Comparison of ENCODE assay signal across 8 cellular contexts in genomic region chr1:234676103-234676594, GRCh38.
A peak's percentile ranks its signal among the peaks of the same experiment; 100 is the strongest.
DNase-seq lines count a peak whose midpoint lies in the region; ATAC-seq and FAIRE-seq lines count a peak whose summit lies in the region.

No MANE protein-coding gene starts in this region.

- ATAC-seq in HG02571 (IDR thresholded peaks at IDR 0.05; ENCODE audit: unreplicated experiment): peak; percentile 79

- no peaks in the 10 kb centered on the region for H3K27me3 Mint-ChIP-seq in dendritic cell treated with granulocyte-macrophage colony-stimulating factor and Interleukin-4, amounts not matched to agents 40 ng/mL and 50 ng/mL, for 4 days

- H3K27ac Mint-ChIP-seq in dendritic cell treated with granulocyte-macrophage colony-stimulating factor and Interleukin-4, amounts not matched to agents 40 ng/mL and 50 ng/mL, for 4 days: peak overlapping the region; percentile 62

- intact Hi-C loops in dendritic cell treated with granulocyte-macrophage colony-stimulating factor and Interleukin-4, amounts not matched to agents 40 ng/mL and 50 ng/mL, for 4 days (cut with micrococcal nuclease): no loop called here

- peaks cover 25% of the 10 kb centered on the region for H3K4me1 Mint-ChIP-seq in dendritic cell treated with granulocyte-macrophage colony-stimulating factor and Interleukin-4, amounts not matched to agents 40 ng/mL and 50 ng/mL, for 4 days (ENCODE audit: low read depth)

- no peaks in the 10 kb centered on the region for H3K36me3 Mint-ChIP-seq in dendritic cell treated with granulocyte-macrophage colony-stimulating factor and Interleukin-4, amounts not matched to agents 40 ng/mL and 50 ng/mL, for 4 days (ENCODE audit: low read depth)

- H3K9me3 Mint-ChIP-seq in dendritic cell treated with granulocyte-macrophage colony-stimulating factor and Interleukin-4, amounts not matched to agents 40 ng/mL and 50 ng/mL, for 4 days: no peaks in the 10 kb centered on the region

- H3K4me3 Mint-ChIP-seq in dendritic cell treated with granulocyte-macrophage colony-stimulating factor and Interleukin-4, amounts not matched to agents 40 ng/mL and 50 ng/mL, for 4 days: peak overlapping the region; percentile 67

- FAIRE-seq in G401.6 (lab: Jason Lieb, UNC): peak; percentile 66

- DNase-seq in NCI-H2227 (lab: John Stamatoyannopoulos, UW; ENCODE audit: unreplicated experiment) (peak; percentile 90), left kidney (ENCODE audit: low read depth, low spot score) (peak; percentile 95), cortex of kidney (lab: John Stamatoyannopoulos, UW) (no peak)
- DNase-seq in activated CD4-positive, alpha-beta T cell treated with anti-CD3 and anti-CD28 coated beads for 1 hour: peak; percentile 32
- peak; percentile 25 to 37 for DNase-seq in stimulated activated CD4-positive, alpha-beta T cell treated with anti-CD3 and anti-CD28 coated beads, Interleukin-1b, Interleukin-23, amount 100 ng/mL, for 4 hours (ENCODE audit: low read depth in 2 of 2)
